ENCODE assay signal across 8 cellular contexts in genomic region chr6:79704200-79704599, GRCh38.
"Had no signal": no experiment of that assay in that cellular context is flagged by ENCODE, and none has a peak within 500 bp of the region (broad histone marks: within the 10 kb centered on the region; RNA-seq: fewer than 3 reads in every experiment).

No MANE protein-coding gene starts in this region.

- H3K9ac ChIP-seq: GM23248, KMS-11 had no signal

- H3K4me2 ChIP-seq: KMS-11 had no signal

- H3K4me3 ChIP-seq: GM23248 had no signal

- H2AFZ ChIP-seq: GM23248 had no signal

- DNase-seq: GM23248, GOT3, H9, HCEC 1CT, KBM-7 had no signal

- FAIRE-seq: H54, HTR-8/SVneo had no signal

- H3K27ac ChIP-seq: GM23248, KMS-11 had no signal
